In the genomic region with DNA sequence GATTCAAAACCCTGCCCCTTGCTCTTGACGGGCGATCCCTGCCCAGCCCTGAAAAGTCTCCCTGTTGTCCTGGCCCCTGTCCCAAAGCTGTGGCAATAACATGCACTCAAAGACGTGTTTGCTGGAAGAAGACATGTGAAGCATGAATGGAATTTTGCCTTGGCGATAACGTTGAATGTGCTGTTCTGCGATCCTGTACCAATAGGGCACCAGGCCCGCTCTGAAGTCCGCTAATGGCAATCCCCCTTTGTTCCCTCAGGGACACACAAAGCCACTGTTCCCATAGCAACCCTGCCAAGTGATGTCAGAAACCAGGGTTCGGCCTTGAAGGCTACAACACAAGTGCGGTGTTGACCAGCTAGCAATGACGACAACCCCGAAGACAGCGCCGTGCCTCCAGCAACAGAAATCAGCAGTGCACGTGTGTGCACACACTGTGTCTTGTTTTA, we compare ENCODE assay signal across 9 cellular contexts.
DNase-seq lines count a peak whose midpoint lies in the region; ATAC-seq and FAIRE-seq lines count a peak whose summit lies in the region.
"Had no signal": no experiment of that assay in that cellular context is flagged by ENCODE, and none has a peak within 500 bp of the region (broad histone marks: within the 10 kb centered on the region; RNA-seq: fewer than 3 reads in every experiment).

No MANE protein-coding gene starts in this region.

- ATAC-seq in HG03108 (IDR thresholded peaks at IDR 0.05; ENCODE audit: unreplicated experiment): no peak

- FAIRE-seq in urothelium cell line (lab: Jason Lieb, UNC): peak; percentile 40
- FAIRE-seq: A204.1 had no signal

- DNase-seq in NCI-H1436 (lab: John Stamatoyannopoulos, UW) (peak; percentile 5), NCI-H1436 treated with DMSO at 0.1 percent for 48 hours (lab: John Stamatoyannopoulos, UW) (no peak), fibroblast of the conjunctiva (ENCODE audit: low read depth) (peak; percentile 89), myocyte (ENCODE audit: low read depth) (peak; percentile 93), urothelium cell line (ENCODE audit: low spot score) (peak; percentile 50), T-helper 1 cell (no peak), dermis blood vessel endothelial cell (no peak)

Comparison
In these comparisons a context has a peak if more than half of its experiments do, and no peak if none do; other contexts are left out.
1. DNase-seq: peak in NCI-H1436 (single experiment), fibroblast of the conjunctiva (single experiment), myocyte (single experiment) and urothelium cell line (single experiment); none in NCI-H1436 treated with DMSO at 0.1 percent for 48 hours (single experiment), T-helper 1 cell (0 of 5) and dermis blood vessel endothelial cell (single experiment).